Comparison of ENCODE assay signal across 1 cellular context in the genomic region with DNA sequence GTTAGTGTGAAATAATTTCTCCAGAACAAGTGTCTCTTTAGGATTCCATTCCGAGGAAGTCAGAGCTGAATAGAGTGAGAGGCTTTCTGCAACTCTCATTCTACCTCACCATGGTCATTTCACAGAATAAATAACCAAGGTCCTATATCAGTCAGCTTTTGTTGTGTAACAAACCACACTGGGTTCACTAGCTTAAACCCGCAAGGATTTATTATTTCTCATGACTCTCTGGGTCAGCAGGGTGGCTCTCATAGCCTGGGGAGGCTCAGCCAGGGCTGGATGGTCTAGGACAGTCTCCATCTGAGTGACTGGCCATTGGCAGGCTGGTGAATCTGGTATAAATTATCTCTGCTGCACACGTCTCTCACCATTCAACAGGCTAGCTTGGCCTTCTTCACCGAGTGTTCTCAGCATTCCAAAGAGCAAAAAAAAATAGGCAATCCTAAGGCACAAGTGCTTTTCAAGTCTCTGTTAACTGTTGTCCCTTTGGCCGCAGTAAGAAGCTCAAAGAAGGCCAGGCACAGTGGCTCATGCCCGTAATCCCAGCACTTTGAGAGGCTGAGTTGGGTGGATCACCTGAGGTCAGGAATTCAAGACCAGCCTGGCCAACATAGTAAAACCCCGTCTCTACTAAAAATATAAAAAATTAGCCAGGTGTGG.
TF ChIP-seq lines count a peak whose summit lies in the region.

No MANE protein-coding gene starts in this region.

TF ChIP-seq in HepG2, 621 proteins besides CTCF, POLR2A, EP300 and RAD21 (continued from another document):
- no peak for TF ChIP-seq ZNF512B (CRISPR knock-in tag; IDR thresholded peaks at IDR 0.05; ENCODE audit: borderline replicate concordance)
- TF ChIP-seq ZNF101 (CRISPR knock-in tag; IDR thresholded peaks at IDR 0.05; ENCODE audit: borderline replicate concordance, low read depth): no peak
- no peak for TF ChIP-seq RNF219 (CRISPR knock-in tag; IDR thresholded peaks at IDR 0.05)
- TF ChIP-seq SALL1 (CRISPR knock-in tag; IDR thresholded peaks at IDR 0.05): 0 out of 2 replicates have a peak, but pooled peaks have one; percentile 12
- peak; percentile 96 for TF ChIP-seq RBAK (CRISPR knock-in tag; IDR thresholded peaks at IDR 0.05)
TF ChIP-seq in HepG2: peak in this region for 25.
